ENCODE assay signal across 8 cellular contexts in the genomic region with DNA sequence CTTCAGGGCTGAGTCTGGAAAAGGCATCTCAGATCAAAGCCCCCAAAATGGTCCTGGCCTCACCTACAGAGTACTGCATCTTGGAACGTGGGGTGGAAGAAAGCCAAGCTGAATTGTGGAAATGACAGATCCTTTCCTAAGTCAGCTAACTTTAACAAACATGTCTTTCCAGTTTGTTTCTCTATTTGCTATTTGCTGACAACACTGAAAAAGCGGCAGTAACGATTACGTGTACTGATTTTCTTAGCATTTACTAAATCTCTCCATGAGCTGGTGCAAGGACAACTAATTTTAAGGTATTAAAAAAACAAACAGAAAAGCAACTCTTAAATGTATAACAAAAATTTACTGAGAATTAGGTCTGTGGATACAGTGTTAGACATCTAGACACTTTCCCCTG. TPM values are rescaled to one million over a fixed set of nuclear protein-coding genes. Genes with fewer than 3 reads are reported as not detected.
A peak's percentile ranks its signal among the peaks of the same experiment; 100 is the strongest.
DNase-seq lines count a peak whose midpoint lies in the region; ATAC-seq and TF ChIP-seq lines count a peak whose summit lies in the region.

No MANE protein-coding gene starts in this region.

- H3K4me2 ChIP-seq in Loucy (ENCODE audit: low read depth, low read length, poor library complexity, severe bottlenecking), result peak overlapping the region; percentile 79

- DNase-seq in BE2C, result no peak
- DNase-seq in nephron progenitor cell, result no peak
- no peak for DNase-seq in GM19238 (ENCODE audit: insufficient read length, low spot score)

- peak overlapping the region; percentile 97 for H3K4me3 Mint-ChIP-seq in nephron progenitor cell

- peaks cover 20% of the 10 kb centered on the region for H3K36me3 Mint-ChIP-seq in nephron progenitor cell (ENCODE audit: low read depth)

- H3K36me3 ChIP-seq in BE2C, result no peaks in the 10 kb centered on the region
- no peaks in the 10 kb centered on the region for H3K36me3 ChIP-seq in Loucy (ENCODE audit: insufficient read depth, low read length)
- H3K36me3 ChIP-seq in ectodermal cell (ENCODE audit: control insufficient read depth, insufficient read depth, low read length), result no peaks in the 10 kb centered on the region

- no peak for TF ChIP-seq CTCF in BE2C (IDR thresholded peaks at IDR 0.05; ENCODE audit: low read depth, low read length)
- TF ChIP-seq CTCF in Loucy (conservative IDR thresholded peaks at IDR 0.05; ENCODE audit: low read length), result no peak
- no peak for TF ChIP-seq CTCF in nephron progenitor cell (IDR thresholded peaks at IDR 0.05)

- no peak overlapping the region; the same call in 1 of the 2 replicates for H2AFZ ChIP-seq in Loucy (ENCODE audit: low read length)

- peak overlapping the region; percentile 79 for H3K9ac ChIP-seq in Loucy (ENCODE audit: low read depth, low read length, poor library complexity, severe bottlenecking)

- no peak overlapping the region for H3K27ac Mint-ChIP-seq in nephron progenitor cell

- H3K4me1 Mint-ChIP-seq in nephron progenitor cell, result peaks cover 42% of the 10 kb centered on the region

- no peaks in the 10 kb centered on the region for H3K9me2 ChIP-seq in Loucy (replicated peaks; ENCODE audit: low read depth, low read length)

- H4K20me1 ChIP-seq in Loucy (ENCODE audit: insufficient read depth, low read length, poor library complexity, severe bottlenecking), result no peaks in the 10 kb centered on the region

- H3K27me3 Mint-ChIP-seq in nephron progenitor cell (ENCODE audit: low read depth, poor library complexity), result peaks cover 5% of the 10 kb centered on the region

- no peak overlapping the region for H3K27ac ChIP-seq in ectodermal cell (ENCODE audit: insufficient read depth, low read depth, low read length, poor library complexity, severe bottlenecking)

- ATAC-seq in HG02973 (IDR thresholded peaks at IDR 0.05; ENCODE audit: unreplicated experiment), result no peak
- ATAC-seq in GM21737 (IDR thresholded peaks at IDR 0.05; ENCODE audit: unreplicated experiment), result no peak
- no peak for ATAC-seq in GM21723 (IDR thresholded peaks at IDR 0.05; ENCODE audit: unreplicated experiment)

- peaks cover 38% of the 10 kb centered on the region for H3K79me2 ChIP-seq in Loucy (ENCODE audit: insufficient read depth, low read length)

- H3K9me3 Mint-ChIP-seq in nephron progenitor cell, result no peaks in the 10 kb centered on the region

- H3F3A ChIP-seq in Loucy (ENCODE audit: low read depth), result 0 out of 2 replicates have a peak, but pooled peaks cover 3% of the 10 kb centered on the region

- H3K27me3 ChIP-seq in BE2C, result no peaks in the 10 kb centered on the region
- H3K27me3 ChIP-seq in Loucy (ENCODE audit: insufficient read depth, low read length, poor library complexity, severe bottlenecking), result no peaks in the 10 kb centered on the region
- H3K27me3 ChIP-seq in ectodermal cell (ENCODE audit: control insufficient read depth, insufficient read depth, low read length, poor library complexity, severe bottlenecking), result peaks cover 5% of the 10 kb centered on the region

- H3K9me3 ChIP-seq in BE2C, result no peaks in the 10 kb centered on the region
- H3K9me3 ChIP-seq in Loucy (ENCODE audit: insufficient read depth, low read depth, low read length), result no peaks in the 10 kb centered on the region
- no peaks in the 10 kb centered on the region for H3K9me3 ChIP-seq in ectodermal cell (ENCODE audit: control insufficient read depth, low read length)

- H3K4me1 ChIP-seq in BE2C (no peaks in the 10 kb centered on the region), Loucy (ENCODE audit: insufficient read depth, low read length, poor library complexity, severe bottlenecking) (peaks cover 51% of the 10 kb centered on the region), ectodermal cell (ENCODE audit: control insufficient read depth, insufficient read depth, low read length) (peaks cover 5% of the 10 kb centered on the region)

- WGBS in ectodermal cell, 2 experiments, result 91 to 93% methylated on average over 4 of the region's 4 CpGs

- H3K4me3 ChIP-seq in BE2C (ENCODE audit: low read depth, low read length) (peak overlapping the region; percentile 96), Loucy (ENCODE audit: low read length, poor library complexity, severe bottlenecking) (peak overlapping the region; percentile 80), ectodermal cell (ENCODE audit: insufficient read depth, low read depth, low read length) (peak overlapping the region; percentile 72)

RNA-seq across cellular contexts. Expression of gene HIBCH, which starts 1.1 kb away (rescaled TPM):
- 14.5 TPM for polyA plus RNA-seq in BE2C (2012; ENCODE audit: insufficient read depth, insufficient read length, low read depth)
- polyA plus RNA-seq in ectodermal cell (2013, experiment 1 of 4), result 46.1 TPM
- polyA plus RNA-seq in ectodermal cell (2013, experiment 2 of 4), result 51.1 TPM
- polyA plus RNA-seq in ectodermal cell (2013, experiment 3 of 4), result 37.0 TPM
- polyA plus RNA-seq in ectodermal cell (2013, experiment 4 of 4), result 38.0 TPM

RNA-seq across cellular contexts. Expression of gene INPP1, which starts 24.9 kb away (rescaled TPM):
- 24.0 TPM for polyA plus RNA-seq in BE2C (2012; ENCODE audit: insufficient read depth, insufficient read length, low read depth)
- 4.4 TPM for polyA plus RNA-seq in ectodermal cell (2013, experiment 1 of 4)
- polyA plus RNA-seq in ectodermal cell (2013, experiment 2 of 4), result 4.3 TPM
- 3.3 TPM for polyA plus RNA-seq in ectodermal cell (2013, experiment 3 of 4)
- 3.8 TPM for polyA plus RNA-seq in ectodermal cell (2013, experiment 4 of 4)
